1 cellular context compared by ENCODE assay signal in the genomic region with DNA sequence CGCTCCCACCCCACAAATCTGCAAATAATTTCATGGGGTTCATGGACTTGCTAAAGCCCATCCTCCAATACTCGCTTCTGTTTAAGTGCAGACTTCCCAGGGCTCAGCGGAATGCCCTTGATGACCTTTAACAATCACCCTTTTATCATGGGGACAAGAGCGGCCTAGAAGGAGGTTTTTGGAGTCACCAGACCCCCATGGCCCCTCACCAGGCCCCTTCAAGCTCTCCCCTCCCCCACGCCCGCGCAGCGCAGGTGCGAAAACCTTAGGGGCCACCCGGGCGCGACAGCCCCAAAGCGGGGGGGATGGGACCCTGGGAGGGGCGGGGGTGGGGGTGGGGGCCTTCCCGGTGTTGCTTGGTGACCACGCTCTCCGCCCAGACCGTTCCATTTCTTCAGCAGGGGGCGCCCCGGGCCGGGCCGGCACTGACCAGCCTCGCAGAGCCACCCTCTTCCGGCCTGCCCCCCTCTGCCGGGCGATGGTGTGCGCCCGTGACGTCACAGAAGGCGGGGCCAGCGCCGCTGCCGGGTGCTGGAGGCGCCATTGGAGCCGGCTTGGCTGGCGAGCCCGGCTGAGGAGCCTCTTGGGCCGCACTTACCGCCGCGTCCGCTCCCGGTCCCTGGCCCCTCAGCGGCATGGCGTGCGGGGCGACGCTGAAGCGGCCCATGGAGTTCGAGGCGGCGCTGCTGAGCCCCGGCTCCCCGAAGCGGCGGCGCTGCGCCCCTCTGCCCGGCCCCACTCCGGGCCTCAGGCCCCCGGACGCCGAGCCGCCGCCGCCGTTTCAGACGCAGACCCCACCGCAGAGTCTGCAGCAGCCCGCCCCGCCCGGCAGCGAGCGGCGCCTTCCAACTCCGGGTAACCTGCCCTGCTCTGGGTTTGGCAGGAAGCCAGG.
TF ChIP-seq lines count a peak whose summit lies in the region.

TSS of gene AKIRIN1 (plus strand) at position 531 of the 892 bp plus-strand sequence. CDS start at position 636, 105 bp downstream.

TF ChIP-seq in HepG2, 621 proteins besides CTCF, POLR2A, EP300 and RAD21 (continued from another document and continues in another):
- TF ChIP-seq ZNF788 (CRISPR knock-in tag; IDR thresholded peaks at IDR 0.05; ENCODE audit: borderline replicate concordance), result peak; percentile 83; the same call in 1 of the 2 replicates
- TF ChIP-seq ZNF747 (CRISPR knock-in tag; IDR thresholded peaks at IDR 0.05; ENCODE audit: borderline replicate concordance), result peak; percentile 54; the same call in 1 of the 2 replicates
- no peak; the same call in 1 of the 2 replicates for TF ChIP-seq ZNF12 (CRISPR knock-in tag; IDR thresholded peaks at IDR 0.05)
- peak; percentile 82; the same call in 1 of the 2 replicates for TF ChIP-seq ELK4 (CRISPR knock-in tag; IDR thresholded peaks at IDR 0.05; ENCODE audit: borderline replicate concordance)
- TF ChIP-seq HOXA5 (CRISPR knock-in tag; IDR thresholded peaks at IDR 0.05), result peak; percentile 79; the same call in 1 of the 2 replicates
- TF ChIP-seq ZNF30 (CRISPR knock-in tag; IDR thresholded peaks at IDR 0.05), result no peak
- peak; percentile 28; the same call in 1 of the 2 replicates for TF ChIP-seq TFAP4 (IDR thresholded peaks at IDR 0.05; ENCODE audit: borderline replicate concordance, low read depth)
- TF ChIP-seq ZNF501 (CRISPR knock-in tag; IDR thresholded peaks at IDR 0.05), result peak; percentile 32; the same call in 1 of the 2 replicates
- TF ChIP-seq TSC22D2 (CRISPR knock-in tag; IDR thresholded peaks at IDR 0.05; ENCODE audit: borderline replicate concordance), result peak; percentile 71; the same call in 1 of the 2 replicates
- TF ChIP-seq IKZF5 (CRISPR knock-in tag; IDR thresholded peaks at IDR 0.05), result 0 out of 2 replicates have a peak, but pooled peaks have one; percentile 66
- TF ChIP-seq ARNTL (CRISPR knock-in tag; IDR thresholded peaks at IDR 0.05), result 0 out of 2 replicates have a peak, but pooled peaks have one; percentile 14
- peak; percentile 64 for TF ChIP-seq KAT8 (CRISPR knock-in tag; IDR thresholded peaks at IDR 0.05)
- peak; percentile 63; the same call in 1 of the 2 replicates for TF ChIP-seq IRF2 (CRISPR knock-in tag; IDR thresholded peaks at IDR 0.05)
- 0 out of 2 replicates have a peak, but pooled peaks have one; percentile 51 for TF ChIP-seq PRDM4 (CRISPR knock-in tag; IDR thresholded peaks at IDR 0.05; ENCODE audit: borderline replicate concordance)
- no peak for TF ChIP-seq ZSCAN25 (CRISPR knock-in tag; IDR thresholded peaks at IDR 0.05)
- 0 out of 2 replicates have a peak, but pooled peaks have one; percentile 33 for TF ChIP-seq PBX3 (CRISPR knock-in tag; IDR thresholded peaks at IDR 0.05; ENCODE audit: borderline replicate concordance)
- peak; percentile 39; the same call in 1 of the 2 replicates for TF ChIP-seq ZNF503 (CRISPR knock-in tag; IDR thresholded peaks at IDR 0.05)
- no peak for TF ChIP-seq ZNF724P (CRISPR knock-in tag; IDR thresholded peaks at IDR 0.05; ENCODE audit: borderline replicate concordance)
- no peak for TF ChIP-seq TCF7L2 (IDR thresholded peaks at IDR 0.05; ENCODE audit: low read depth, low read length)
- TF ChIP-seq ZKSCAN8 (CRISPR knock-in tag; IDR thresholded peaks at IDR 0.05; ENCODE audit: borderline replicate concordance), result 0 out of 2 replicates have a peak, but pooled peaks have one; percentile 35
- TF ChIP-seq CEBPB (IDR thresholded peaks at IDR 0.05; ENCODE audit: borderline replicate concordance, low read depth, low read length), result no peak
- TF ChIP-seq ZNF296 (CRISPR knock-in tag; conservative IDR thresholded peaks at IDR 0.05), result no peak
- TF ChIP-seq ZNF616 (CRISPR knock-in tag; IDR thresholded peaks at IDR 0.05; ENCODE audit: low read depth), result peak; percentile 84; the same call in 1 of the 2 replicates
- TF ChIP-seq ZSCAN30 (CRISPR knock-in tag; IDR thresholded peaks at IDR 0.05), result no peak
- 0 out of 2 replicates have a peak, but pooled peaks have one; percentile 29 for TF ChIP-seq ZNF431 (CRISPR knock-in tag; IDR thresholded peaks at IDR 0.05; ENCODE audit: borderline replicate concordance, low read depth)
- no peak for TF ChIP-seq ZNF446 (CRISPR knock-in tag; IDR thresholded peaks at IDR 0.05)
- peak; percentile 51; the same call in 1 of the 2 replicates for TF ChIP-seq ZIK1 (CRISPR knock-in tag; IDR thresholded peaks at IDR 0.05; ENCODE audit: borderline replicate concordance, low read depth)
- TF ChIP-seq KLF12 (CRISPR knock-in tag; IDR thresholded peaks at IDR 0.05; ENCODE audit: borderline replicate concordance), result peak; percentile 78; the same call in 1 of the 2 replicates
- TF ChIP-seq MYC (CRISPR knock-in tag; IDR thresholded peaks at IDR 0.05; ENCODE audit: borderline replicate concordance), result peak; percentile 79; the same call in 1 of the 2 replicates
- TF ChIP-seq, protein P1, sequence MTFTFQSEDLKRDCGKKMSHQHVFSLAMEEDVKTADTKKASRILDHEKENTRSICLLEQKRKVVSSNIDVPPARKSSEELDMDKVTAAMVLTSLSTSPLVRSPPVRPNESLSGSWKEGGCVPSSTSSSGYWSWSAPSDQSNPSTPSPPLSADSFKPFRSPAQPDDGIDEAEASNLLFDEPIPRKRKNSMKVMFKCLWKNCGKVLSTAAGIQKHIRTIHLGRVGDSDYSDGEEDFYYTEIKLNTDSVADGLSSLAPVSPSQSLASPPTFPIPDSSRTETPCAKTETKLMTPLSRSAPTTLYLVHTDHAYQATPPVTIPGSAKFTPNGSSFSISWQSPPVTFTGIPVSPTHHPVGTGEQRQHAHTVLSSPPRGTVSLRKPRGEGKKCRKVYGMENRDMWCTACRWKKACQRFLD (CRISPR knock-in tag; IDR thresholded peaks at IDR 0.05; ENCODE audit: borderline replicate concordance), result 0 out of 2 replicates have a peak, but pooled peaks have one; percentile 65
- 0 out of 2 replicates have a peak, but pooled peaks have one; percentile 41 for TF ChIP-seq ZNF124 (CRISPR knock-in tag; IDR thresholded peaks at IDR 0.05)
- TF ChIP-seq ZNF33B (CRISPR knock-in tag; IDR thresholded peaks at IDR 0.05), result no peak
- TF ChIP-seq BRD4 (CRISPR knock-in tag; IDR thresholded peaks at IDR 0.05), result peak; percentile 89
- TF ChIP-seq ZNF451 (CRISPR knock-in tag; IDR thresholded peaks at IDR 0.05), result peak; percentile 20; the same call in 1 of the 2 replicates
- TF ChIP-seq SP4 (CRISPR knock-in tag; IDR thresholded peaks at IDR 0.05), result peak; percentile 78
- no peak for TF ChIP-seq CAMTA2 (CRISPR knock-in tag; IDR thresholded peaks at IDR 0.05; ENCODE audit: borderline replicate concordance)
- peak; percentile 69; the same call in 1 of the 2 replicates for TF ChIP-seq DR1 (CRISPR knock-in tag; IDR thresholded peaks at IDR 0.05)
- peak; percentile 30; the same call in 1 of the 2 replicates for TF ChIP-seq PRDM15 (CRISPR knock-in tag; IDR thresholded peaks at IDR 0.05)
- TF ChIP-seq POGK (CRISPR knock-in tag; conservative IDR thresholded peaks at IDR 0.05), result peak; percentile 65; the same call in 1 of the 2 replicates
- TF ChIP-seq SAFB2 (CRISPR knock-in tag; IDR thresholded peaks at IDR 0.05; ENCODE audit: borderline replicate concordance, low read depth), result peak; percentile 69; the same call in 1 of the 2 replicates
